27 cellular contexts compared by ENCODE assay signal in genomic region chrX:31179203-31179602, GRCh38.
DNase-seq lines count a peak whose midpoint lies in the region; ATAC-seq, FAIRE-seq and TF ChIP-seq lines count a peak whose summit lies in the region.
"Had no signal": no experiment of that assay in that cellular context is flagged by ENCODE, and none has a peak within 500 bp of the region (broad histone marks: within the 10 kb centered on the region; RNA-seq: fewer than 3 reads in every experiment).

No MANE protein-coding gene starts in this region.

- H3K9ac ChIP-seq in astrocyte (ENCODE audit: low read length): no peak overlapping the region
- H3K9ac ChIP-seq: GM23248, KMS-11 had no signal

- TF ChIP-seq CTCF in astrocyte (IDR thresholded peaks at IDR 0.05; ENCODE audit: insufficient read depth, low read depth, low read length): no peak

- H3K27ac Mint-ChIP-seq in astrocyte (ENCODE audit: unreplicated experiment) (no peak overlapping the region), T-helper 17 cell (no peak overlapping the region)
- H3K27ac Mint-ChIP-seq: CD4-positive, alpha-beta memory T cell had no signal

- DNase-seq in astrocyte (ENCODE audit: low read depth) (no peak), amniotic stem cell (lab: John Stamatoyannopoulos, UW) (no peak), T-helper 17 cell (no peak)
- DNase-seq in activated CD8-positive, alpha-beta memory T cell treated with anti-CD3 and anti-CD28 coated beads, Interleukin-2, amount 50 U/mL, for 48 hours: no peak
- DNase-seq: C1 segment of cervical spinal cord; CD4-positive, alpha-beta memory T cell; COR-L47; DMS53; GM23248; H7; NCI-H1048; NCI-H1417; NCI-H1694; NCI-H2029 treated with DMSO at 0.1 percent for 48 hours; NCI-H446 treated with DMSO at 0.1 percent for 48 hours; NCI-H526; NCI-H82; NK-92 treated with Interleukin-12 subunit alpha and Interleukin-12 subunit beta, amount 100 ng/mL, for 24 hours; SHP77 treated with DMSO at 0.1 percent for 48 hours; T-helper 1 cell had no signal

- H3K4me3 ChIP-seq in astrocyte (ENCODE audit: insufficient read depth, low read depth, low read length): no peak overlapping the region
- H3K4me3 ChIP-seq: GM23248 had no signal

- H3K27me3 Mint-ChIP-seq in astrocyte (ENCODE audit: low read depth, unreplicated experiment): no peaks in the 10 kb centered on the region
- no peaks in the 10 kb centered on the region for H3K27me3 Mint-ChIP-seq in T-helper 17 cell
- H3K27me3 Mint-ChIP-seq: CD4-positive, alpha-beta memory T cell; IgD-negative memory B cell had no signal

- H3K4me3 Mint-ChIP-seq in astrocyte (ENCODE audit: unreplicated experiment) (no peak overlapping the region), T-helper 17 cell (no peak overlapping the region)
- H3K4me3 Mint-ChIP-seq: CD4-positive, alpha-beta memory T cell; IgD-negative memory B cell had no signal

- no peaks in the 10 kb centered on the region for H3K27me3 ChIP-seq in astrocyte (ENCODE audit: insufficient read depth, low read length)

- no peaks in the 10 kb centered on the region for H3K9me3 Mint-ChIP-seq in astrocyte (ENCODE audit: unreplicated experiment)

- H2AFZ ChIP-seq in astrocyte (ENCODE audit: low read depth, low read length): no peak overlapping the region
- H2AFZ ChIP-seq: GM23248 had no signal

- H3K4me2 ChIP-seq in astrocyte (ENCODE audit: low read length): no peak overlapping the region
- H3K4me2 ChIP-seq: KMS-11 had no signal

- H3K4me1 Mint-ChIP-seq in astrocyte (ENCODE audit: low read depth, unreplicated experiment): no peaks in the 10 kb centered on the region
- no peaks in the 10 kb centered on the region for H3K4me1 Mint-ChIP-seq in T-helper 17 cell
- H3K4me1 Mint-ChIP-seq: CD4-positive, alpha-beta memory T cell had no signal

- no peaks in the 10 kb centered on the region for H3K4me1 ChIP-seq in astrocyte (ENCODE audit: insufficient read depth, low read length)

- H3K79me2 ChIP-seq in astrocyte (ENCODE audit: insufficient read depth, low read length): no peaks in the 10 kb centered on the region

- FAIRE-seq in astrocyte (lab: Jason Lieb, UNC): peak; percentile 98

- H3K9me3 ChIP-seq in astrocyte (ENCODE audit: insufficient read depth, low read depth, low read length) (no peaks in the 10 kb centered on the region), T-helper 17 cell (ENCODE audit: control insufficient read depth, low read length, poor library complexity, severe bottlenecking) (no peaks in the 10 kb centered on the region)

- H3K27ac ChIP-seq in astrocyte (ENCODE audit: low read depth, low read length): no peak overlapping the region
- H3K27ac ChIP-seq: GM23248, HL-60, KMS-11 had no signal

- no peaks in the 10 kb centered on the region for H4K20me1 ChIP-seq in astrocyte (ENCODE audit: insufficient read depth, low read length)

- ATAC-seq in GM18907 (IDR thresholded peaks at IDR 0.05; ENCODE audit: unreplicated experiment) (peak; percentile 35), HG02938 (IDR thresholded peaks at IDR 0.05; ENCODE audit: unreplicated experiment) (peak; percentile 53), HG02623 (IDR thresholded peaks at IDR 0.05; ENCODE audit: unreplicated experiment) (no peak), T-helper 17 cell (no peak)
- ATAC-seq: Panc1 had no signal

- H3K36me3 ChIP-seq in astrocyte (ENCODE audit: insufficient read depth, low read length): no peaks in the 10 kb centered on the region

- H3K36me3 Mint-ChIP-seq in astrocyte (ENCODE audit: low read depth, unreplicated experiment) (no peaks in the 10 kb centered on the region), T-helper 17 cell (ENCODE audit: low read depth) (no peaks in the 10 kb centered on the region)
- H3K36me3 Mint-ChIP-seq: CD4-positive, alpha-beta memory T cell; IgD-negative memory B cell had no signal

Comparison
In these comparisons a context has a peak if more than half of its experiments do, and no peak if none do; other contexts are left out.
1. ATAC-seq: peak in GM18907 (single experiment) and HG02938 (single experiment); none in HG02623 (single experiment) and T-helper 17 cell (single experiment).